ENCODE assay signal across 2 cellular contexts in the genomic region with DNA sequence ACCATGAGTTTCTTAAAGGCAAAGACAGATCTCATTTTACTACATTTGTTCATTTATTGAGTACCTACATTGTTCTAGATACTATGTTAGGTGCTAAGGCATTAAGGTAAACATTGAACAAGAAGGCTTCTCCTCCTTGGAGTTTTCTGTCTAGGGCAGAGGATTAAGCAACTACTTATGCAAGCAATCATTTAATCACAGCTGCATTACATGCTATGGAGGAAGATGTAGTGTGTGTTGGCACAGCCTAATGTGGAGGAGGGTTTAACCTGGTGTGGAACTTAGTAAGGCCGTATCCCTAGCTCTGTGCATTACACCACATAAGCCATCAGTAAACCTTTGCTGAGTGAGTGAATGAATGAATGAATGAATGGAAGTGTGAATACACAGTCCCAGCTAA.
TF ChIP-seq lines count a peak whose summit lies in the region.

No MANE protein-coding gene starts in this region.

TF ChIP-seq in IMR-90, 13 proteins besides CTCF, POLR2A, EP300 and RAD21:
- TF ChIP-seq MXI1 (IDR thresholded peaks at IDR 0.05; ENCODE audit: borderline replicate concordance, low read depth, low read length) = no peak
- no peak for TF ChIP-seq MAFK (IDR thresholded peaks at IDR 0.05; ENCODE audit: low read depth, low read length)
- no peak for TF ChIP-seq SMC3 (IDR thresholded peaks at IDR 0.05; ENCODE audit: low read depth, low read length)
- TF ChIP-seq CEBPB (IDR thresholded peaks at IDR 0.05; ENCODE audit: low read depth, low read length) = 0 out of 2 replicates have a peak, but pooled peaks have one; percentile 20
- no peak for TF ChIP-seq RFX5 (IDR thresholded peaks at IDR 0.05; ENCODE audit: low read depth, low read length)

TF ChIP-seq in endothelial cell of umbilical vein, 7 proteins besides CTCF, POLR2A, EP300 and RAD21:
- TF ChIP-seq MYC (IDR thresholded peaks at IDR 0.05; ENCODE audit: low read depth, low read length) = no peak
- TF ChIP-seq, protein P1, sequence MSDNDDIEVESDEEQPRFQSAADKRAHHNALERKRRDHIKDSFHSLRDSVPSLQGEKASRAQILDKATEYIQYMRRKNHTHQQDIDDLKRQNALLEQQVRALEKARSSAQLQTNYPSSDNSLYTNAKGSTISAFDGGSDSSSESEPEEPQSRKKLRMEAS (IDR thresholded peaks at IDR 0.05; ENCODE audit: insufficient read depth, insufficient read length) = no peak
- no peak for TF ChIP-seq EZH2 (IDR thresholded peaks at IDR 0.05; ENCODE audit: borderline replicate concordance, low read depth, low read length, severe bottlenecking)
- TF ChIP-seq GATA2 (IDR thresholded peaks at IDR 0.05; ENCODE audit: insufficient read depth, insufficient read length, low read depth, low read length) = no peak
- TF ChIP-seq POLR2AphosphoS5 (IDR thresholded peaks at IDR 0.05; ENCODE audit: insufficient read depth, low read depth, low read length) = no peak
